20 cellular contexts compared by ENCODE assay signal in the genomic region with DNA sequence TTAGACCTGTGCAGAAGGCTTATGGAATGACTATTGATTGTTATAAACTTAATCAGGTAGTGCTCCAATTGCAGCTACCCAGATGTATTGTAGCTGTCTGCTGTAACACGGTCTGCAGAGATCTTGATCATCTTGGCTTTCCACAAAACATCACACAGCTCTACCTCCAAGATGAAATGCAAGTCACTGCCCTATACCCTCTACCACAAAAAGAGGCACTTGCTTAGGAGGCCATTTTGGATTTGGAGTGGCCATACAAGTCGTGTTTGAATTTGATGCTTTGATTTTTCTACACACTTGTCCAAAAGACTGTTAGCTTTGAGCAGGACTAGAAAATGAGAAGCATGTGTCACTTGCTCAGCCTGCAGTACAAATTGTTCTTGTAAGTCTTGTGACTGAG.
"Had no signal": no experiment of that assay in that cellular context is flagged by ENCODE, and none has a peak within 500 bp of the region (broad histone marks: within the 10 kb centered on the region; RNA-seq: fewer than 3 reads in every experiment).

No MANE protein-coding gene starts in this region.

- H3K4me2 ChIP-seq: KMS-11, SK-N-SH had no signal

- DNase-seq: IMR-90, NCI-H1092, NCI-H1105 treated with DMSO at 0.1 percent for 48 hours, NCI-H1417 treated with DMSO at 0.1 percent for 48 hours, NCI-H146, NCI-H1694 treated with DMSO at 0.1 percent for 48 hours, NCI-H1930, NCI-H2081, NCI-H2107, NCI-H2227 treated with DMSO at 0.1 percent for 48 hours, NCI-H524 treated with DMSO at 0.1 percent for 48 hours, NCI-H69, NCI-H774, PC-3, SHP77, SK-N-SH, SW 1271 had no signal

- H3K27ac ChIP-seq: KMS-11, RWPE1 had no signal

- H3K9me3 ChIP-seq: SK-N-SH had no signal

- H3K9me2 ChIP-seq: SK-N-SH had no signal

- ATAC-seq: Panc1, PC-3 had no signal

- H3K9ac ChIP-seq: KMS-11, SK-N-SH had no signal
